ENCODE assay signal across 2 cellular contexts in genomic region chr14:93712079-93712837, GRCh38.
TF ChIP-seq lines count a peak whose summit lies in the region.

No MANE protein-coding gene starts in this region.

TF ChIP-seq in SK-N-SH, 30 proteins besides CTCF, POLR2A, EP300 and RAD21:
- TF ChIP-seq, protein P1, sequence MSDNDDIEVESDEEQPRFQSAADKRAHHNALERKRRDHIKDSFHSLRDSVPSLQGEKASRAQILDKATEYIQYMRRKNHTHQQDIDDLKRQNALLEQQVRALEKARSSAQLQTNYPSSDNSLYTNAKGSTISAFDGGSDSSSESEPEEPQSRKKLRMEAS (IDR thresholded peaks at IDR 0.05; ENCODE audit: low read depth), result no peak
- TF ChIP-seq NRF1 (IDR thresholded peaks at IDR 0.05; ENCODE audit: low read depth, low read length), result no peak
- no peak for TF ChIP-seq TEAD4 (IDR thresholded peaks at IDR 0.05; ENCODE audit: borderline replicate concordance, insufficient read depth)
- TF ChIP-seq FOSL2 (IDR thresholded peaks at IDR 0.05; ENCODE audit: borderline replicate concordance, low read depth), result no peak
- TF ChIP-seq SMC3 (IDR thresholded peaks at IDR 0.05; ENCODE audit: low read depth, low read length), result no peak
- no peak for TF ChIP-seq USF2 (IDR thresholded peaks at IDR 0.05; ENCODE audit: borderline replicate concordance, low read depth, low read length)
- TF ChIP-seq MEF2A (IDR thresholded peaks at IDR 0.05; ENCODE audit: borderline replicate concordance, low read depth), result no peak
- TF ChIP-seq RFX5 (IDR thresholded peaks at IDR 0.05; ENCODE audit: low read length), result no peak
- TF ChIP-seq FOXJ3 (CRISPR knock-in tag; IDR thresholded peaks at IDR 0.05), result no peak
- no peak for TF ChIP-seq RCOR1 (IDR thresholded peaks at IDR 0.05; ENCODE audit: low read length)
- no peak for TF ChIP-seq REST (IDR thresholded peaks at IDR 0.05; ENCODE audit: low read depth, low read length)
- TF ChIP-seq GABPA (IDR thresholded peaks at IDR 0.05; ENCODE audit: low read depth), result no peak
- TF ChIP-seq, protein P2, sequence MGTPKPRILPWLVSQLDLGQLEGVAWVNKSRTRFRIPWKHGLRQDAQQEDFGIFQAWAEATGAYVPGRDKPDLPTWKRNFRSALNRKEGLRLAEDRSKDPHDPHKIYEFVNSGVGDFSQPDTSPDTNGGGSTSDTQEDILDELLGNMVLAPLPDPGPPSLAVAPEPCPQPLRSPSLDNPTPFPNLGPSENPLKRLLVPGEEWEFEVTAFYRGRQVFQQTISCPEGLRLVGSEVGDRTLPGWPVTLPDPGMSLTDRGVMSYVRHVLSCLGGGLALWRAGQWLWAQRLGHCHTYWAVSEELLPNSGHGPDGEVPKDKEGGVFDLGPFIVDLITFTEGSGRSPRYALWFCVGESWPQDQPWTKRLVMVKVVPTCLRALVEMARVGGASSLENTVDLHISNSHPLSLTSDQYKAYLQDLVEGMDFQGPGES (IDR thresholded peaks at IDR 0.05; ENCODE audit: low read depth, low read length), result no peak
- no peak for TF ChIP-seq ELF1 (IDR thresholded peaks at IDR 0.05)
- TF ChIP-seq, protein P3, sequence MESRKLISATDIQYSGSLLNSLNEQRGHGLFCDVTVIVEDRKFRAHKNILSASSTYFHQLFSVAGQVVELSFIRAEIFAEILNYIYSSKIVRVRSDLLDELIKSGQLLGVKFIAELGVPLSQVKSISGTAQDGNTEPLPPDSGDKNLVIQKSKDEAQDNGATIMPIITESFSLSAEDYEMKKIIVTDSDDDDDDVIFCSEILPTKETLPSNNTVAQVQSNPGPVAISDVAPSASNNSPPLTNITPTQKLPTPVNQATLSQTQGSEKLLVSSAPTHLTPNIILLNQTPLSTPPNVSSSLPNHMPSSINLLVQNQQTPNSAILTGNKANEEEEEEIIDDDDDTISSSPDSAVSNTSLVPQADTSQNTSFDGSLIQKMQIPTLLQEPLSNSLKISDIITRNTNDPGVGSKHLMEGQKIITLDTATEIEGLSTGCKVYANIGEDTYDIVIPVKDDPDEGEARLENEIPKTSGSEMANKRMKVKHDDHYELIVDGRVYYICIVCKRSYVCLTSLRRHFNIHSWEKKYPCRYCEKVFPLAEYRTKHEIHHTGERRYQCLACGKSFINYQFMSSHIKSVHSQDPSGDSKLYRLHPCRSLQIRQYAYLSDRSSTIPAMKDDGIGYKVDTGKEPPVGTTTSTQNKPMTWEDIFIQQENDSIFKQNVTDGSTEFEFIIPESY (IDR thresholded peaks at IDR 0.05; ENCODE audit: borderline replicate concordance, low read depth), result no peak
- no peak for TF ChIP-seq USF1 (IDR thresholded peaks at IDR 0.05; ENCODE audit: borderline replicate concordance, low read depth)
- TF ChIP-seq CHD2 (IDR thresholded peaks at IDR 0.05; ENCODE audit: low read length, partially characterized antibody), result no peak
- no peak for TF ChIP-seq POLR2AphosphoS5 (IDR thresholded peaks at IDR 0.05; ENCODE audit: low read depth, low read length)
- no peak for TF ChIP-seq TCF12 (IDR thresholded peaks at IDR 0.05)

TF ChIP-seq in SK-N-SH treated with all-trans-retinoic acid at 6 μM for 48 hours, 23 proteins besides CTCF, POLR2A, EP300 and RAD21 (continued from another document):
- TF ChIP-seq SNAI2 (CRISPR knock-in tag; IDR thresholded peaks at IDR 0.05), result no peak
- no peak for TF ChIP-seq ARNTL (CRISPR knock-in tag; IDR thresholded peaks at IDR 0.05; ENCODE audit: borderline replicate concordance, low read depth)
- TF ChIP-seq GLIS3 (CRISPR knock-in tag; IDR thresholded peaks at IDR 0.05), result no peak
- TF ChIP-seq, protein P4, sequence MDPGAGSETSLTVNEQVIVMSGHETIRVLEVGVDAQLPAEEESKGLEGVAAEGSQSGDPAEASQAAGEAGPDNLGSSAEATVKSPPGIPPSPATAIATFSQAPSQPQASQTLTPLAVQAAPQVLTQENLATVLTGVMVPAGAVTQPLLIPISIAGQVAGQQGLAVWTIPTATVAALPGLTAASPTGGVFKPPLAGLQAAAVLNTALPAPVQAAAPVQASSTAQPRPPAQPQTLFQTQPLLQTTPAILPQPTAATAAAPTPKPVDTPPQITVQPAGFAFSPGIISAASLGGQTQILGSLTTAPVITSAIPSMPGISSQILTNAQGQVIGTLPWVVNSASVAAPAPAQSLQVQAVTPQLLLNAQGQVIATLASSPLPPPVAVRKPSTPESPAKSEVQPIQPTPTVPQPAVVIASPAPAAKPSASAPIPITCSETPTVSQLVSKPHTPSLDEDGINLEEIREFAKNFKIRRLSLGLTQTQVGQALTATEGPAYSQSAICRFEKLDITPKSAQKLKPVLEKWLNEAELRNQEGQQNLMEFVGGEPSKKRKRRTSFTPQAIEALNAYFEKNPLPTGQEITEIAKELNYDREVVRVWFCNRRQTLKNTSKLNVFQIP (CRISPR knock-in tag; IDR thresholded peaks at IDR 0.05; ENCODE audit: borderline replicate concordance, low read depth), result no peak
- TF ChIP-seq CSDC2 (CRISPR knock-in tag; IDR thresholded peaks at IDR 0.05), result no peak
- no peak for TF ChIP-seq ZFP3 (CRISPR knock-in tag; IDR thresholded peaks at IDR 0.05)
